22 cellular contexts compared by ENCODE assay signal in the genomic region with DNA sequence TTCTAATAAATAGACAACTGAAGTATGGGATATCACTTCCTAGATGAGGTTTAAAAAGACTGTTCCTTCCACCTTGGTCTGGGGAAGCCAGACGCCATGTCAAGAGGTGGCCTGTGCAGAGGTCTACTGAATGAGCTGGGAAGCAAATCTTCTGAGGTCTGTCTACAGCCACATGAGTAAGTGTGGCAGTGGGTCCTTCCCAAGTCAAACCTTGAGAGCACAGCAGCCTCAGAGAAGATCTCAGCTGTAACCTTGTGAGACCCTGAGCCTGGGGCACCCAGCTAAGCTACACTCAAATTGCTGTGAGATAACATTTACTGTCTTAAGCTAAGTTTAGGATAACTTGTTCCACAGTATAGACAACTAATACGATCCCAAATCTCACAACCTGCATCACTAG. TPM values are rescaled to one million over a fixed set of nuclear protein-coding genes. Genes with fewer than 3 reads are reported as not detected.
A peak's percentile ranks its signal among the peaks of the same experiment; 100 is the strongest.
DNase-seq lines count a peak whose midpoint lies in the region; ATAC-seq and TF ChIP-seq lines count a peak whose summit lies in the region.
"Had no signal": no experiment of that assay in that cellular context is flagged by ENCODE, and none has a peak within 500 bp of the region (broad histone marks: within the 10 kb centered on the region; RNA-seq: fewer than 3 reads in every experiment).

No MANE protein-coding gene starts in this region.

- intact Hi-C loops in natural killer cell (cut with micrococcal nuclease): loop anchor here (10.0 kb wide), 1 partner anchor 109 kb away; no protein-coding TSS in a partner anchor

- H3K27ac ChIP-seq in AG04450 (ENCODE audit: low read depth, low read length): peak overlapping the region; percentile 98
- H3K27ac ChIP-seq in HUES48 (ENCODE audit: low read depth, low read length): peak overlapping the region; percentile 43
- H3K27ac ChIP-seq: BLaER1, cardiac muscle cell, hepatocyte, stomach had no signal

- H3K27me3 Mint-ChIP-seq in chondrocyte (ENCODE audit: low read depth) (no peaks in the 10 kb centered on the region), natural killer cell (ENCODE audit: low read depth in 2 of 2) (no peaks in the 10 kb centered on the region)
- H3K27me3 Mint-ChIP-seq: activated CD4-positive, alpha-beta memory T cell treated with anti-CD3 and anti-CD28 coated beads, Interleukin-2, amount 10 ng/mL, durations not matched to agents 7 days and 5 days; type B pancreatic cell had no signal

- POLR2A ChIA-PET in AG04450 (lab: Yijun Ruan, JAX): interaction anchor here (1.0 to 2.8 kb wide), 5 partner anchors 10 to 490 kb away, joined by 3 to 18 read pairs (median 5); a partner anchor contains a TSS

- ATAC-seq in natural killer cell: no peak
- no peak for ATAC-seq in HG03196 (IDR thresholded peaks at IDR 0.05; ENCODE audit: unreplicated experiment)

- H3K4me3 ChIP-seq in AG04450 (ENCODE audit: low read depth, low read length) (no peak overlapping the region), HUES48 (ENCODE audit: low read depth, low read length) (no peak overlapping the region), MG63 (no peak overlapping the region)
- H3K4me3 ChIP-seq: BLaER1, cardiac muscle cell, hepatocyte, stomach had no signal

- H3K9me3 ChIP-seq in AG04450 (ENCODE audit: control insufficient read depth, insufficient read depth, low read length): no peaks in the 10 kb centered on the region
- no peaks in the 10 kb centered on the region for H3K9me3 ChIP-seq in HUES48 (ENCODE audit: control insufficient read depth, insufficient read depth, low read length)
- no peaks in the 10 kb centered on the region for H3K9me3 ChIP-seq in MG63
- H3K9me3 ChIP-seq: BLaER1, stomach had no signal

- H3K4me3 Mint-ChIP-seq in chondrocyte (ENCODE audit: unreplicated experiment) (no peak overlapping the region), natural killer cell (no peak overlapping the region)
- H3K4me3 Mint-ChIP-seq: activated CD4-positive, alpha-beta memory T cell treated with anti-CD3 and anti-CD28 coated beads, Interleukin-2, amount 10 ng/mL, durations not matched to agents 7 days and 5 days; type B pancreatic cell had no signal

- peaks cover 3% of the 10 kb centered on the region; the same call in 1 of the 2 replicates for H3K36me3 ChIP-seq in HUES48 (ENCODE audit: control insufficient read depth, insufficient read depth, low read length)
- H3K36me3 ChIP-seq in MG63: no peaks in the 10 kb centered on the region
- H3K36me3 ChIP-seq: cardiac muscle cell had no signal

- DNase-seq in AG04450 (ENCODE audit: low read depth, low spot score): no peak
- DNase-seq in chondrocyte (ENCODE audit: low spot score): no peak
- DNase-seq in natural killer cell: no peak
- no peak for DNase-seq in germinal center (ENCODE audit: low spot score)
- no peak for DNase-seq in activated T-cell treated with anti-CD3 and anti-CD28 coated beads, Interleukin-2, amount 50 U/mL, for 1 hour
- DNase-seq in MG63: no peak
- DNase-seq: activated CD4-positive, alpha-beta memory T cell treated with anti-CD3 and anti-CD28 coated beads, Interleukin-2, amount 10 ng/mL, durations not matched to agents 7 days and 5 days; activated CD4-positive, CD25-positive, alpha-beta regulatory T cell; activated gamma-delta T cell; GOT3; NCI-H2171 treated with DMSO at 0.1 percent for 48 hours; NCI-H69; occipital lobe; retina; stomach; T-helper 9 cell had no signal

- no peaks in the 10 kb centered on the region for H3K27me3 ChIP-seq in AG04450 (ENCODE audit: control insufficient read depth, insufficient read depth, low read length)
- no peaks in the 10 kb centered on the region for H3K27me3 ChIP-seq in HUES48 (ENCODE audit: control insufficient read depth, insufficient read depth, low read length)
- H3K27me3 ChIP-seq in MG63: no peaks in the 10 kb centered on the region
- H3K27me3 ChIP-seq: BLaER1, cardiac muscle cell, hepatocyte, stomach had no signal

- H3K27ac Mint-ChIP-seq in chondrocyte (ENCODE audit: unreplicated experiment): peak overlapping the region; percentile 94
- H3K27ac Mint-ChIP-seq in natural killer cell: peak overlapping the region; percentile 52 to 65
- H3K27ac Mint-ChIP-seq: type B pancreatic cell had no signal

- H3K9me3 Mint-ChIP-seq in chondrocyte (ENCODE audit: low read depth): no peaks in the 10 kb centered on the region
- no peaks in the 10 kb centered on the region for H3K9me3 Mint-ChIP-seq in natural killer cell
- H3K9me3 Mint-ChIP-seq: activated CD4-positive, alpha-beta memory T cell treated with anti-CD3 and anti-CD28 coated beads, Interleukin-2, amount 10 ng/mL, durations not matched to agents 7 days and 5 days; type B pancreatic cell had no signal

- CTCF ChIA-PET in AG04450 (lab: Charles Lee): interaction anchor here (2.0 kb wide), 1 partner anchor 437 kb away, joined by 7 read pairs; no protein-coding TSS in a partner anchor

- H3K4me1 ChIP-seq in HUES48 (ENCODE audit: control insufficient read depth, insufficient read depth, low read length): peaks cover 9% of the 10 kb centered on the region

- peaks cover 23% of the 10 kb centered on the region for H3K4me1 Mint-ChIP-seq in chondrocyte (ENCODE audit: low read depth)
- peaks cover 42 to 48% of the 10 kb centered on the region in 2 donors for H3K4me1 Mint-ChIP-seq in natural killer cell

- no peak overlapping the region for H3K9ac ChIP-seq in HUES48 (ENCODE audit: low read depth, low read length)
- H3K9ac ChIP-seq: BLaER1 had no signal

- TF ChIP-seq CTCF in AG04450 (IDR thresholded peaks at IDR 0.05; ENCODE audit: low read depth, low read length) (no peak), chondrocyte (IDR thresholded peaks at IDR 0.05) (no peak), natural killer cell (IDR thresholded peaks at IDR 0.05) (no peak)

- H3K36me3 Mint-ChIP-seq in chondrocyte (ENCODE audit: low read depth) (peaks cover 6% of the 10 kb centered on the region), natural killer cell (no peaks in the 10 kb centered on the region)

RNA-seq across cellular contexts. Expression of a gene that starts 20.2 kb away (rescaled TPM):
- polyA plus RNA-seq in AG04450 (2011; rRNA removed): 179 and 188 TPM in 2 replicates
- polyA minus RNA-seq in AG04450 (2011; rRNA and poly(A)+ RNA removed): 67.0 and 91.1 TPM in 2 replicates
- total RNA-seq in chondrocyte (76.9 to 92.4 TPM (median 79.9 TPM) in 3 replicates), natural killer cell (10 to 100 TPM; 67.7 to 91.5 (median 69.6) TPM)
- total RNA-seq in MG63 (2014; rRNA removed; shearing (Covaris generic); ENCODE audit: low replicate concordance): 167 and 264 TPM in 2 replicates
